In genomic region chr15:72127724-72128322, GRCh38 we compare ENCODE assay signal across 26 cellular contexts.
"Had no signal": no experiment of that assay in that cellular context is flagged by ENCODE, and none has a peak within 500 bp of the region (broad histone marks: within the 10 kb centered on the region; RNA-seq: fewer than 3 reads in every experiment).

No MANE protein-coding gene starts in this region.

- DNase-seq: dermis blood vessel endothelial cell; dorsolateral prefrontal cortex; effector CD4-positive, alpha-beta T cell; effector memory CD4-positive, alpha-beta T cell; foreskin keratinocyte; heart left ventricle; hypothalamus; immature natural killer cell; islet precursor cell; kidney; kidney glomerular epithelial cell; left colon; left lung; left ventricle myocardium superior; mammary epithelial cell; mesendoderm; midbrain had no signal

- H3K4me3 ChIP-seq: coronary artery, dorsolateral prefrontal cortex, esophagus muscularis mucosa, gastroesophageal sphincter, heart left ventricle, hepatocyte, left lung, lung had no signal

- FAIRE-seq: colon, endothelial cell of umbilical vein, frontal cortex, kidney had no signal

- H3K4me1 Mint-ChIP-seq: immature natural killer cell, memory B cell had no signal

- H3K27me3 Mint-ChIP-seq: memory B cell had no signal

- H3K4me1 ChIP-seq: esophagus muscularis mucosa, foreskin keratinocyte, gastroesophageal sphincter, left lung had no signal

- H3K27ac Mint-ChIP-seq: memory B cell had no signal

- H3K9me3 Mint-ChIP-seq: immature natural killer cell, memory B cell had no signal

- H3K9me3 ChIP-seq: esophagus muscularis mucosa, gastroesophageal sphincter, heart left ventricle, left lung had no signal

- H3K4me3 Mint-ChIP-seq: immature natural killer cell, memory B cell had no signal

- H3K27ac ChIP-seq: coronary artery, dorsolateral prefrontal cortex, esophagus muscularis mucosa, foreskin keratinocyte, gastroesophageal sphincter, heart left ventricle, hepatocyte, left lung had no signal

- ATAC-seq: foreskin keratinocyte, gastroesophageal sphincter, heart left ventricle, left colon, left lung, left ventricle myocardium superior had no signal

- H3K36me3 Mint-ChIP-seq: immature natural killer cell, memory B cell had no signal

- H3K27me3 ChIP-seq: dorsolateral prefrontal cortex, esophagus muscularis mucosa, foreskin keratinocyte, gastroesophageal sphincter, heart left ventricle, hepatocyte, left lung had no signal

- H3K36me3 ChIP-seq: esophagus muscularis mucosa, gastroesophageal sphincter, heart left ventricle, left lung had no signal
